Comparison of ENCODE assay signal across 8 cellular contexts in the genomic region with DNA sequence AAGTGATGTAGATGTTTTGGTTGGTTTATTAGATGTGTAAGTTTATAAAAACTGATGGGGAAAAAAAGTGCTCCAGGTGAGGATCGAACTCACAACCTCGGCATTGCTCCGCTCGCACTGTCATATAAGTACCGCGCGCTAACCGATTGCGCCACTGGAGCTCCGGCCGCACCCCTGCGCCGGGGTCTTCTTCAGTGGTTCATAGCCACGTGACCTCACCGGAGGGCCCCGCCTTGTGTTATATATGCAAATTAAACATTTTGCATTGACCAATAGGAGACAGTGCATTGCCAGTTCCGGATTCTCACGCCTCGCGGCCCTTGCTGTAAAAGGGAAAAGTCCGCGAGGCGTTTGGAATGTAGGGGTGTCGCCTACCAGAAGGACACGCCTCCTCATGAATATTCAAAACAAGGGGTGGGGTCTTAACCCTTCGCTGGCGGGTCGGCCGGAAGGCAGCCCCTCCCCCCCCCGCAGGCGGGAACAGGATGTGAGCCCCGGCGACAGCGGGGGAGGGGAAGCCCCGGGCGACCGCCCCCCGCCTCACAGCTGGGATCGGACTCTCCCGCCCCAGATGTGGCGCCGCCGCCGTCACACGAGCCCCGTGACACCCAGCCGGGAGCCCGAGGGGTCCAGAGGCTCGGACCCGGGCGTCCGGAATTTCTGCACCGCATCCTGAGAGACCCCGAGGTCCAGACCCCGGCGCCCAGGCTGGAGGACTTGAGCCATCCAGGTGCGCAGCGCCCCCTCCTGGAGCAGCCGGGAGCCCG. TPM values are rescaled to one million over a fixed set of nuclear protein-coding genes. Genes with fewer than 3 reads are reported as not detected.
DNase-seq lines count a peak whose midpoint lies in the region; ATAC-seq and TF ChIP-seq lines count a peak whose summit lies in the region.

Gene PLEKHG2, plus strand, starts transcription at position 570 of the 767 bp plus-strand sequence. CDS start 1,418 bp downstream, outside the sequence.

- intact Hi-C loops in testis (cut with DNase I; ENCODE audit: low total_unique reads) = no loop called here

- peaks cover 39% of the 10 kb centered on the region for H3K4me1 Mint-ChIP-seq in activated naive CD4-positive, alpha-beta T cell treated with anti-CD3 and anti-CD28 coated beads, Interleukin-2, amount 50 U/mL, for 24 hours

- no peak for TF ChIP-seq POLR2A in testis (IDR thresholded peaks at IDR 0.05)

- H3K9me3 Mint-ChIP-seq in activated naive CD4-positive, alpha-beta T cell treated with anti-CD3 and anti-CD28 coated beads, Interleukin-2, amount 50 U/mL, for 24 hours = no peaks in the 10 kb centered on the region

- H3K27me3 ChIP-seq in testis = no peaks in the 10 kb centered on the region

- H3K9me3 ChIP-seq in testis = no peaks in the 10 kb centered on the region

- peak within 1 kb of the TSS; percentile 69 to 89 for H3K4me3 ChIP-seq in testis

- H3K36me3 Mint-ChIP-seq in activated naive CD4-positive, alpha-beta T cell treated with anti-CD3 and anti-CD28 coated beads, Interleukin-2, amount 50 U/mL, for 24 hours = peaks cover 11% of the 10 kb centered on the region

- no peaks in the 10 kb centered on the region for H3K27me3 Mint-ChIP-seq in activated naive CD4-positive, alpha-beta T cell treated with anti-CD3 and anti-CD28 coated beads, Interleukin-2, amount 50 U/mL, for 24 hours

- H3K27ac Mint-ChIP-seq in activated naive CD4-positive, alpha-beta T cell treated with anti-CD3 and anti-CD28 coated beads, Interleukin-2, amount 50 U/mL, for 24 hours = peak within 1 kb of the TSS; percentile 100

- peak; percentile 85 for TF ChIP-seq CTCF in GM10266 (IDR thresholded peaks at IDR 0.05; ENCODE audit: control insufficient read depth, insufficient read depth, low read depth, missing control alignments)
- peak in 2 of 3 experiments; percentile 83 to 90 for TF ChIP-seq CTCF in testis (IDR thresholded peaks at IDR 0.05)

- peak within 1 kb of the TSS; percentile 92 to 95 for H3K27ac ChIP-seq in testis

- ATAC-seq in HG02588 (IDR thresholded peaks at IDR 0.05; ENCODE audit: unreplicated experiment) (peak; percentile 49), SK-N-SH treated with all-trans-retinoic acid at 6 μM for 48 hours (peak; percentile 66)

- 0% methylated on average over 25 to 44 of the region's 60 CpGs for WGBS in testis, 2 donors

- no peaks in the 10 kb centered on the region for H3K36me3 ChIP-seq in testis (ENCODE audit: low read depth, missing control alignments)

- DNase-seq in GM10266 (ENCODE audit: extremely low spot score) (peak; percentile 99), NCI-H1092 (lab: John Stamatoyannopoulos, UW) (peak; percentile 95), globus pallidus (ENCODE audit: low spot score) (peak; percentile 96), occipital lobe (lab: John Stamatoyannopoulos, UW) (peak; percentile 93), testis (peak; percentile 99)

- peaks cover 18% of the 10 kb centered on the region for H3K4me1 ChIP-seq in testis

- peak within 1 kb of the TSS; percentile 89 for H3K4me3 Mint-ChIP-seq in activated naive CD4-positive, alpha-beta T cell treated with anti-CD3 and anti-CD28 coated beads, Interleukin-2, amount 50 U/mL, for 24 hours

TF ChIP-seq in SK-N-SH treated with all-trans-retinoic acid at 6 μM for 48 hours, 23 proteins besides CTCF, POLR2A, EP300 and RAD21 (continues in another document):
- TF ChIP-seq ZNF8 (CRISPR knock-in tag; IDR thresholded peaks at IDR 0.05) (no peak), ISL1 (CRISPR knock-in tag; IDR thresholded peaks at IDR 0.05) (no peak), ZC3H10 (CRISPR knock-in tag; IDR thresholded peaks at IDR 0.05) (peak; percentile 92), PPARA (CRISPR knock-in tag; IDR thresholded peaks at IDR 0.05; ENCODE audit: borderline replicate concordance) (no peak), ESRRG (CRISPR knock-in tag; IDR thresholded peaks at IDR 0.05) (peak; percentile 67; the same call in 1 of the 2 replicates), ZNF565 (CRISPR knock-in tag; conservative IDR thresholded peaks at IDR 0.05; ENCODE audit: low read depth) (no peak), BACH2 (CRISPR knock-in tag; IDR thresholded peaks at IDR 0.05; ENCODE audit: borderline replicate concordance) (no peak), OSR1 (CRISPR knock-in tag; IDR thresholded peaks at IDR 0.05) (no peak), ZFP30 (CRISPR knock-in tag; IDR thresholded peaks at IDR 0.05) (no peak), CREB5 (CRISPR knock-in tag; IDR thresholded peaks at IDR 0.05; ENCODE audit: low read depth) (peak; percentile 54; the same call in 1 of the 2 replicates), SNAI2 (CRISPR knock-in tag; IDR thresholded peaks at IDR 0.05) (peak; percentile 21; the same call in 1 of the 2 replicates), RARB (CRISPR knock-in tag; IDR thresholded peaks at IDR 0.05) (peak; percentile 92; the same call in 1 of the 2 replicates), ARNTL (CRISPR knock-in tag; IDR thresholded peaks at IDR 0.05; ENCODE audit: borderline replicate concordance, low read depth) (peak; percentile 92), TOX (CRISPR knock-in tag; IDR thresholded peaks at IDR 0.05; ENCODE audit: borderline replicate concordance) (peak; percentile 89; the same call in 1 of the 2 replicates), ZFP3 (CRISPR knock-in tag; IDR thresholded peaks at IDR 0.05) (peak; percentile 46; the same call in 1 of the 2 replicates), ZNF70 (CRISPR knock-in tag; IDR thresholded peaks at IDR 0.05) (no peak), CSDC2 (CRISPR knock-in tag; IDR thresholded peaks at IDR 0.05) (no peak; the same call in 1 of the 2 replicates), TCF4 (CRISPR knock-in tag; IDR thresholded peaks at IDR 0.05; ENCODE audit: borderline replicate concordance) (peak; percentile 30; the same call in 1 of the 2 replicates)
- TF ChIP-seq, protein P1, sequence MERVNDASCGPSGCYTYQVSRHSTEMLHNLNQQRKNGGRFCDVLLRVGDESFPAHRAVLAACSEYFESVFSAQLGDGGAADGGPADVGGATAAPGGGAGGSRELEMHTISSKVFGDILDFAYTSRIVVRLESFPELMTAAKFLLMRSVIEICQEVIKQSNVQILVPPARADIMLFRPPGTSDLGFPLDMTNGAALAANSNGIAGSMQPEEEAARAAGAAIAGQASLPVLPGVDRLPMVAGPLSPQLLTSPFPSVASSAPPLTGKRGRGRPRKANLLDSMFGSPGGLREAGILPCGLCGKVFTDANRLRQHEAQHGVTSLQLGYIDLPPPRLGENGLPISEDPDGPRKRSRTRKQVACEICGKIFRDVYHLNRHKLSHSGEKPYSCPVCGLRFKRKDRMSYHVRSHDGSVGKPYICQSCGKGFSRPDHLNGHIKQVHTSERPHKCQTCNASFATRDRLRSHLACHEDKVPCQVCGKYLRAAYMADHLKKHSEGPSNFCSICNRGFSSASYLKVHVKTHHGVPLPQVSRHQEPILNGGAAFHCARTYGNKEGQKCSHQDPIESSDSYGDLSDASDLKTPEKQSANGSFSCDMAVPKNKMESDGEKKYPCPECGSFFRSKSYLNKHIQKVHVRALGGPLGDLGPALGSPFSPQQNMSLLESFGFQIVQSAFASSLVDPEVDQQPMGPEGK (CRISPR knock-in tag; IDR thresholded peaks at IDR 0.05; ENCODE audit: borderline replicate concordance) = no peak; the same call in none of the 2 replicates
- TF ChIP-seq, protein P2, sequence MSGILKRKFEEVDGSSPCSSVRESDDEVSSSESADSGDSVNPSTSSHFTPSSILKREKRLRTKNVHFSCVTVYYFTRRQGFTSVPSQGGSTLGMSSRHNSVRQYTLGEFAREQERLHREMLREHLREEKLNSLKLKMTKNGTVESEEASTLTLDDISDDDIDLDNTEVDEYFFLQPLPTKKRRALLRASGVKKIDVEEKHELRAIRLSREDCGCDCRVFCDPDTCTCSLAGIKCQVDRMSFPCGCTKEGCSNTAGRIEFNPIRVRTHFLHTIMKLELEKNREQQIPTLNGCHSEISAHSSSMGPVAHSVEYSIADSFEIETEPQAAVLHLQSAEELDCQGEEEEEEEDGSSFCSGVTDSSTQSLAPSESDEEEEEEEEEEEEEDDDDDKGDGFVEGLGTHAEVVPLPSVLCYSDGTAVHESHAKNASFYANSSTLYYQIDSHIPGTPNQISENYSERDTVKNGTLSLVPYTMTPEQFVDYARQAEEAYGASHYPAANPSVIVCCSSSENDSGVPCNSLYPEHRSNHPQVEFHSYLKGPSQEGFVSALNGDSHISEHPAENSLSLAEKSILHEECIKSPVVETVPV (CRISPR knock-in tag; IDR thresholded peaks at IDR 0.05) = 0 out of 2 replicates have a peak, but pooled peaks have one; percentile 88
- TF ChIP-seq, protein P3, sequence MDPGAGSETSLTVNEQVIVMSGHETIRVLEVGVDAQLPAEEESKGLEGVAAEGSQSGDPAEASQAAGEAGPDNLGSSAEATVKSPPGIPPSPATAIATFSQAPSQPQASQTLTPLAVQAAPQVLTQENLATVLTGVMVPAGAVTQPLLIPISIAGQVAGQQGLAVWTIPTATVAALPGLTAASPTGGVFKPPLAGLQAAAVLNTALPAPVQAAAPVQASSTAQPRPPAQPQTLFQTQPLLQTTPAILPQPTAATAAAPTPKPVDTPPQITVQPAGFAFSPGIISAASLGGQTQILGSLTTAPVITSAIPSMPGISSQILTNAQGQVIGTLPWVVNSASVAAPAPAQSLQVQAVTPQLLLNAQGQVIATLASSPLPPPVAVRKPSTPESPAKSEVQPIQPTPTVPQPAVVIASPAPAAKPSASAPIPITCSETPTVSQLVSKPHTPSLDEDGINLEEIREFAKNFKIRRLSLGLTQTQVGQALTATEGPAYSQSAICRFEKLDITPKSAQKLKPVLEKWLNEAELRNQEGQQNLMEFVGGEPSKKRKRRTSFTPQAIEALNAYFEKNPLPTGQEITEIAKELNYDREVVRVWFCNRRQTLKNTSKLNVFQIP (CRISPR knock-in tag; IDR thresholded peaks at IDR 0.05; ENCODE audit: borderline replicate concordance, low read depth) = 0 out of 2 replicates have a peak, but pooled peaks have one; percentile 25

RNA-seq across cellular contexts. Expression of gene PLEKHG2, which starts in this region (rescaled TPM):
- total RNA-seq in occipital lobe (27.3 TPM), testis (10 to 100 TPM; 22.6 to 32.8 TPM)
- 29.2 TPM for polyA plus RNA-seq in testis (ENCODE audit: insufficient read depth, low read depth, low replicate concordance)

Comparison
In these comparisons a context has a peak if more than half of its experiments do, and no peak if none do; other contexts are left out.
1. Peak in every context shown above with its lines: DNase-seq, ATAC-seq, H3K4me3 ChIP-seq and H3K27ac ChIP-seq.